Comparison of ENCODE assay signal across 1 cellular context in the genomic region with DNA sequence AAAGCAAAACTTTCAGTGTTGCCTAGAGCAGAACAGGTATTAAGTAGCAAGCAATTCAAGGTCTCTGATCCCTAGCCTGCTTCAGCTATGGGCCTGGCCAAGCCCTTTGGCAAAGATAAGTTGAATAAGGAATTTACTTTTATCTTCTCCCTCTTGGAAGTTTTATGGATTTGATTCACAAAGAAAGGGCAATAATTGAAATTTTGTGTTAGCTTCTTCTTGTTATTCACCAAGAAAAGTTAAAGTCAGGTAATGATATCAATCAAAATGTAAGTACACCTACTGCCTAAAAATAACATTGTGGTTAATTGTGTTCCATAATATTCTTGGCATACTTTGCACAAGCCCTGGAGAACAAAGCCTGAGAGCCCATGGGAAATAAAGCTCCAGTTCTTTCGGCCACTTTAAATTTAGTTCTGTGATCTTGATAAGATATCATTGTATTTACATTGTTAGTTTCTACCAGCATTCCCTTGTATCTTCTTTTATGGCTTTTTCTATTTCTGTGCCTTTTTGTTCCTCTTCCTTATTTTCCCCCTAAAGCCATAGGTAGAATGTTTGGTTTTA.
TF ChIP-seq lines count a peak whose summit lies in the region.

No MANE protein-coding gene starts in this region.

TF ChIP-seq in GM23338, 12 proteins besides CTCF, POLR2A, EP300 and RAD21:
- TF ChIP-seq EZH2phosphoT487 (IDR thresholded peaks at IDR 0.05; ENCODE audit: unreplicated experiment) (no peak), STAT1 (IDR thresholded peaks at IDR 0.05; ENCODE audit: unreplicated experiment) (no peak), POLR2AphosphoS5 (IDR thresholded peaks at IDR 0.05; ENCODE audit: low read depth) (no peak), ZNF114 (CRISPR knock-in tag; IDR thresholded peaks at IDR 0.05) (no peak), CREB1 (CRISPR knock-in tag; IDR thresholded peaks at IDR 0.05; ENCODE audit: low read depth) (no peak), EZH2 (IDR thresholded peaks at IDR 0.05; ENCODE audit: low read depth, unreplicated experiment) (no peak), NANOG (IDR thresholded peaks at IDR 0.05; ENCODE audit: borderline replicate concordance) (no peak), ZNF331 (CRISPR knock-in tag; IDR thresholded peaks at IDR 0.05; ENCODE audit: low read depth) (no peak), JUNB (IDR thresholded peaks at IDR 0.05; ENCODE audit: unreplicated experiment) (no peak)
- TF ChIP-seq, protein P1, sequence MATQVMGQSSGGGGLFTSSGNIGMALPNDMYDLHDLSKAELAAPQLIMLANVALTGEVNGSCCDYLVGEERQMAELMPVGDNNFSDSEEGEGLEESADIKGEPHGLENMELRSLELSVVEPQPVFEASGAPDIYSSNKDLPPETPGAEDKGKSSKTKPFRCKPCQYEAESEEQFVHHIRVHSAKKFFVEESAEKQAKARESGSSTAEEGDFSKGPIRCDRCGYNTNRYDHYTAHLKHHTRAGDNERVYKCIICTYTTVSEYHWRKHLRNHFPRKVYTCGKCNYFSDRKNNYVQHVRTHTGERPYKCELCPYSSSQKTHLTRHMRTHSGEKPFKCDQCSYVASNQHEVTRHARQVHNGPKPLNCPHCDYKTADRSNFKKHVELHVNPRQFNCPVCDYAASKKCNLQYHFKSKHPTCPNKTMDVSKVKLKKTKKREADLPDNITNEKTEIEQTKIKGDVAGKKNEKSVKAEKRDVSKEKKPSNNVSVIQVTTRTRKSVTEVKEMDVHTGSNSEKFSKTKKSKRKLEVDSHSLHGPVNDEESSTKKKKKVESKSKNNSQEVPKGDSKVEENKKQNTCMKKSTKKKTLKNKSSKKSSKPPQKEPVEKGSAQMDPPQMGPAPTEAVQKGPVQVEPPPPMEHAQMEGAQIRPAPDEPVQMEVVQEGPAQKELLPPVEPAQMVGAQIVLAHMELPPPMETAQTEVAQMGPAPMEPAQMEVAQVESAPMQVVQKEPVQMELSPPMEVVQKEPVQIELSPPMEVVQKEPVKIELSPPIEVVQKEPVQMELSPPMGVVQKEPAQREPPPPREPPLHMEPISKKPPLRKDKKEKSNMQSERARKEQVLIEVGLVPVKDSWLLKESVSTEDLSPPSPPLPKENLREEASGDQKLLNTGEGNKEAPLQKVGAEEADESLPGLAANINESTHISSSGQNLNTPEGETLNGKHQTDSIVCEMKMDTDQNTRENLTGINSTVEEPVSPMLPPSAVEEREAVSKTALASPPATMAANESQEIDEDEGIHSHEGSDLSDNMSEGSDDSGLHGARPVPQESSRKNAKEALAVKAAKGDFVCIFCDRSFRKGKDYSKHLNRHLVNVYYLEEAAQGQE (IDR thresholded peaks at IDR 0.05; ENCODE audit: unreplicated experiment): no peak
- TF ChIP-seq, protein P2, sequence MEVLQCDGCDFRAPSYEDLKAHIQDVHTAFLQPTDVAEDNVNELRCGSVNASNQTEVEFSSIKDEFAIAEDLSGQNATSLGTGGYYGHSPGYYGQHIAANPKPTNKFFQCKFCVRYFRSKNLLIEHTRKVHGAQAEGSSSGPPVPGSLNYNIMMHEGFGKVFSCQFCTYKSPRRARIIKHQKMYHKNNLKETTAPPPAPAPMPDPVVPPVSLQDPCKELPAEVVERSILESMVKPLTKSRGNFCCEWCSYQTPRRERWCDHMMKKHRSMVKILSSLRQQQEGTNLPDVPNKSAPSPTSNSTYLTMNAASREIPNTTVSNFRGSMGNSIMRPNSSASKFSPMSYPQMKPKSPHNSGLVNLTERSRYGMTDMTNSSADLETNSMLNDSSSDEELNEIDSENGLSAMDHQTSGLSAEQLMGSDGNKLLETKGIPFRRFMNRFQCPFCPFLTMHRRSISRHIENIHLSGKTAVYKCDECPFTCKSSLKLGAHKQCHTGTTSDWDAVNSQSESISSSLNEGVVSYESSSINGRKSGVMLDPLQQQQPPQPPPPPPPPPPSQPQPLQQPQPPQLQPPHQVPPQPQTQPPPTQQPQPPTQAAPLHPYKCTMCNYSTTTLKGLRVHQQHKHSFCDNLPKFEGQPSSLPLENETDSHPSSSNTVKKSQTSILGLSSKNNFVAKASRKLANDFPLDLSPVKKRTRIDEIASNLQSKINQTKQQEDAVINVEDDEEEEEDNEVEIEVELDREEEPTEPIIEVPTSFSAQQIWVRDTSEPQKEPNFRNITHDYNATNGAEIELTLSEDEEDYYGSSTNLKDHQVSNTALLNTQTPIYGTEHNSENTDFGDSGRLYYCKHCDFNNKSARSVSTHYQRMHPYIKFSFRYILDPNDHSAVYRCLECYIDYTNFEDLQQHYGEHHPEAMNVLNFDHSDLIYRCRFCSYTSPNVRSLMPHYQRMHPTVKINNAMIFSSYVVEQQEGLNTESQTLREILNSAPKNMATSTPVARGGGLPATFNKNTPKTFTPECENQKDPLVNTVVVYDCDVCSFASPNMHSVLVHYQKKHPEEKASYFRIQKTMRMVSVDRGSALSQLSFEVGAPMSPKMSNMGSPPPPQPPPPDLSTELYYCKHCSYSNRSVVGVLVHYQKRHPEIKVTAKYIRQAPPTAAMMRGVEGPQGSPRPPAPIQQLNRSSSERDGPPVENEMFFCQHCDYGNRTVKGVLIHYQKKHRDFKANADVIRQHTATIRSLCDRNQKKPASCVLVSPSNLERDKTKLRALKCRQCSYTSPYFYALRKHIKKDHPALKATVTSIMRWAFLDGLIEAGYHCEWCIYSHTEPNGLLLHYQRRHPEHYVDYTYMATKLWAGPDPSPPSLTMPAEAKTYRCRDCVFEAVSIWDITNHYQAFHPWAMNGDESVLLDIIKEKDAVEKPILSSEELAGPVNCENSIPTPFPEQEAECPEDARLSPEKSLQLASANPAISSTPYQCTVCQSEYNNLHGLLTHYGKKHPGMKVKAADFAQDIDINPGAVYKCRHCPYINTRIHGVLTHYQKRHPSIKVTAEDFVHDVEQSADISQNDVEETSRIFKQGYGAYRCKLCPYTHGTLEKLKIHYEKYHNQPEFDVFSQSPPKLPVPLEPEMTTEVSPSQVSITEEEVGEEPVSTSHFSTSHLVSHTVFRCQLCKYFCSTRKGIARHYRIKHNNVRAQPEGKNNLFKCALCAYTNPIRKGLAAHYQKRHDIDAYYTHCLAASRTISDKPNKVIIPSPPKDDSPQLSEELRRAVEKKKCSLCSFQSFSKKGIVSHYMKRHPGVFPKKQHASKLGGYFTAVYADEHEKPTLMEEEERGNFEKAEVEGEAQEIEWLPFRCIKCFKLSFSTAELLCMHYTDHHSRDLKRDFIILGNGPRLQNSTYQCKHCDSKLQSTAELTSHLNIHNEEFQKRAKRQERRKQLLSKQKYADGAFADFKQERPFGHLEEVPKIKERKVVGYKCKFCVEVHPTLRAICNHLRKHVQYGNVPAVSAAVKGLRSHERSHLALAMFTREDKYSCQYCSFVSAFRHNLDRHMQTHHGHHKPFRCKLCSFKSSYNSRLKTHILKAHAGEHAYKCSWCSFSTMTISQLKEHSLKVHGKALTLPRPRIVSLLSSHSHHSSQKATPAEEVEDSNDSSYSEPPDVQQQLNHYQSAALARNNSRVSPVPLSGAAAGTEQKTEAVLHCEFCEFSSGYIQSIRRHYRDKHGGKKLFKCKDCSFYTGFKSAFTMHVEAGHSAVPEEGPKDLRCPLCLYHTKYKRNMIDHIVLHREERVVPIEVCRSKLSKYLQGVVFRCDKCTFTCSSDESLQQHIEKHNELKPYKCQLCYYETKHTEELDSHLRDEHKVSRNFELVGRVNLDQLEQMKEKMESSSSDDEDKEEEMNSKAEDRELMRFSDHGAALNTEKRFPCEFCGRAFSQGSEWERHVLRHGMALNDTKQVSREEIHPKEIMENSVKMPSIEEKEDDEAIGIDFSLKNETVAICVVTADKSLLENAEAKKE (CRISPR knock-in tag; IDR thresholded peaks at IDR 0.05): no peak
- TF ChIP-seq, protein P3, sequence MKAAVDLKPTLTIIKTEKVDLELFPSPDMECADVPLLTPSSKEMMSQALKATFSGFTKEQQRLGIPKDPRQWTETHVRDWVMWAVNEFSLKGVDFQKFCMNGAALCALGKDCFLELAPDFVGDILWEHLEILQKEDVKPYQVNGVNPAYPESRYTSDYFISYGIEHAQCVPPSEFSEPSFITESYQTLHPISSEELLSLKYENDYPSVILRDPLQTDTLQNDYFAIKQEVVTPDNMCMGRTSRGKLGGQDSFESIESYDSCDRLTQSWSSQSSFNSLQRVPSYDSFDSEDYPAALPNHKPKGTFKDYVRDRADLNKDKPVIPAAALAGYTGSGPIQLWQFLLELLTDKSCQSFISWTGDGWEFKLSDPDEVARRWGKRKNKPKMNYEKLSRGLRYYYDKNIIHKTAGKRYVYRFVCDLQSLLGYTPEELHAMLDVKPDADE (IDR thresholded peaks at IDR 0.05): no peak
